In the genomic region with DNA sequence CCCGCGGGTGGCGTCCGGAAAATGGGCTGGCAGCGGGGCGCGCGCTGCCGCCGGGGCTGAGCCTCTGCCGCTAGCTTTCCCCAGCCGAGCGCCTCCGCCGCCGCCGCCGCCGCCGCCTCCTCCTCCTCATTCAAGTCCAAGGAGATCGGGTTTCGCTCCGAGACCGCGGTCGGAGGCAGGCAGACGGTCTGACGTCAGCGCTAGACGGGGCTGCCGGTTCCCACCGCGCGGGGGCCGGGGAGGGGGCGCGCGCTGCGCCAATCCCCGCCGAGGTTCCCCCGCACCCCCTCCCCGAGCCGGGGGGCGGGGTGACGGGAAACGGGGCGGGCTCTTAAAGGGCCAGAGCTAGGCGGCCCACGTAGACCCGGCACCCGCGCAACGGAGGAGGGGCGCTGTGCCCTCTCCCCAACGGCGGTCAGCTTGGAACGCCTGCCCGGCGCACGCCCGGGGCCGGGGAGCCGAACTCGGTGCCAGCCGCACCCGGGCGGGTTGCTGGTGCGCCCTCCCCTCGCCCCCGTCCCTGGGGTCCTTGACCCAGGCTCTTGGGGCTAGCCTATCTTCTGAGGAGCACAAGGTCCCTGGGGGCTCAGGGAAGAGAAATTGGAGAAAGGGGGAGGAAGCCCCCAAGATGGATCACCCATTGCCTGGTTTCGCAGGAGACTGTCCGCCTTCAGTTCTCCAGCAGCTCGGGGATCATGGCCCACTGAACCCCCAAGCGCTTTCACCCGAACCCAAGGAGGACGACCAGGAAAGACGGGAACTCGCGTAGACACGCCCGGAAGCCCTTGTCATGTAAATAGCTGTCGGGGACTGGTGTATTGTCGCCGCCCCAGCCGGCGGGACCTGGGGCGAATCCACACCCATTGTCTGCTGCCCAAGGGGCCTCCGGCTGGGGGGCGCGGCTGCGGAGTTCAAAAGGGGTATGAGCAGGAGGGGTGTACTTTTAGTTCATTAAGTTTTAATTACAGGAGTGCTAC, we compare ENCODE assay signal across 8 cellular contexts. TPM values are rescaled to one million over a fixed set of nuclear protein-coding genes. Genes with fewer than 3 reads are reported as not detected.
DNase-seq lines count a peak whose midpoint lies in the region; ATAC-seq, FAIRE-seq and TF ChIP-seq lines count a peak whose summit lies in the region.

A gene with protein sequence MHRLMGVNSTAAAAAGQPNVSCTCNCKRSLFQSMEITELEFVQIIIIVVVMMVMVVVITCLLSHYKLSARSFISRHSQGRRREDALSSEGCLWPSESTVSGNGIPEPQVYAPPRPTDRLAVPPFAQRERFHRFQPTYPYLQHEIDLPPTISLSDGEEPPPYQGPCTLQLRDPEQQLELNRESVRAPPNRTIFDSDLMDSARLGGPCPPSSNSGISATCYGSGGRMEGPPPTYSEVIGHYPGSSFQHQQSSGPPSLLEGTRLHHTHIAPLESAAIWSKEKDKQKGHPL (minus strand): TSS at position 193 of the 977 bp plus-strand sequence. CDS start 433 bp downstream, outside the sequence.

- TF ChIP-seq POLR2A in HepG2 (IDR thresholded peaks at IDR 0.05; ENCODE audit: insufficient read depth in 1 of 2, low read depth in 2 of 2, low read length in 2 of 2): no peak

- CTCF ChIA-PET in activated CD4-positive, alpha-beta memory T cell treated with anti-CD3 and anti-CD28 coated beads for 36 hours (lab: Charles Lee): interaction anchor here (1.5 to 2.7 kb wide), 3 partner anchors 9 to 90 kb away, joined by 4 to 15 read pairs (median 5); partner anchors contain the start of gene ZBP1
- CTCF ChIA-PET in HepG2 (lab: Yijun Ruan, JAX; ENCODE audit: low intra/inter-chr PET ratio, low total read pairs): no interaction called here

- intact Hi-C loops in activated CD4-positive, alpha-beta memory T cell treated with anti-CD3 and anti-CD28 coated beads for 36 hours (cut with micrococcal nuclease): loop anchor here (1.0 to 2.0 kb wide), 3 partner anchors 8 to 91 kb away; no protein-coding TSS in a partner anchor
- intact Hi-C loops in HepG2 (cut with micrococcal nuclease; ENCODE audit: unreplicated experiment): no loop called here

- H3K9me3 ChIP-seq in HepG2 (ENCODE audit: low read length): no peaks in the 10 kb centered on the region

- TF ChIP-seq CTCF in HepG2 (CRISPR knock-in tag; IDR thresholded peaks at IDR 0.05): no peak

- in situ Hi-C loops in HepG2 (cut with HindIII; ENCODE audit: extremely low pct_ligation_motif_present, low pct_unique_long_range_greater_than_20kb): no loop called here

- peak; percentile 84 for ATAC-seq in GM18867 (IDR thresholded peaks at IDR 0.05; ENCODE audit: unreplicated experiment)
- peak; percentile 75 for ATAC-seq in HG03159 (IDR thresholded peaks at IDR 0.05; ENCODE audit: unreplicated experiment)
- ATAC-seq in HepG2: peak; percentile 28

- H3K27ac Mint-ChIP-seq in activated CD4-positive, alpha-beta memory T cell treated with anti-CD3 and anti-CD28 coated beads for 36 hours: peak within 1 kb of the TSS; percentile 69

- no peaks in the 10 kb centered on the region for H3K79me2 ChIP-seq in HepG2 (ENCODE audit: insufficient read depth, low read length)

- BruUV-seq in HepG2 (replicated peaks; lab: Mats Ljungman, UMichigan): no TSS peak

- H3K27ac ChIP-seq in HepG2 (ENCODE audit: extremely low read length, insufficient read depth, low read length): no peak within 1 kb of the TSS

- no peaks in the 10 kb centered on the region for H3K36me3 ChIP-seq in HepG2 (replicated peaks in 1 of 2; ENCODE audit: control insufficient read depth in 1 of 2, insufficient read depth in 2 of 2, low read length in 2 of 2)

- peaks cover 6% of the 10 kb centered on the region for H3K27me3 Mint-ChIP-seq in activated CD4-positive, alpha-beta memory T cell treated with anti-CD3 and anti-CD28 coated beads for 36 hours

- peaks cover 21 to 79% of the 10 kb centered on the region in 2 experiments for H3K27me3 ChIP-seq in HepG2 (ENCODE audit: control insufficient read depth in 1 of 2, insufficient read depth in 2 of 2, low read length in 2 of 2)

- no peak for TF ChIP-seq RAD21 in HepG2 (CRISPR knock-in tag; IDR thresholded peaks at IDR 0.05)

- no peak for FAIRE-seq in HepG2 (lab: Jason Lieb, UNC)

- H3K36me3 Mint-ChIP-seq in activated CD4-positive, alpha-beta memory T cell treated with anti-CD3 and anti-CD28 coated beads for 36 hours: no peaks in the 10 kb centered on the region

- no peak within 1 kb of the TSS for H2AFZ ChIP-seq in HepG2 (ENCODE audit: low read length)

- no peaks in the 10 kb centered on the region for H3K4me1 ChIP-seq in HepG2 (ENCODE audit: insufficient read depth, low read length)

- peak within 1 kb of the TSS in 2 of 3 experiments; percentile 21 to 37; a peak in 4 of 6 replicates for H3K4me3 ChIP-seq in HepG2 (replicated peaks in 1 of 3; ENCODE audit: insufficient read depth in 1 of 3, low read depth in 2 of 3, low read length in 3 of 3)

- peaks cover 4% of the 10 kb centered on the region; the same call in 1 of the 2 replicates for H4K20me1 ChIP-seq in HepG2 (ENCODE audit: insufficient read depth, low read length)

- TF ChIP-seq EP300 in HepG2 (IDR thresholded peaks at IDR 0.05; ENCODE audit: low read depth in 2 of 2, low read length in 2 of 2) (no peak), HepG2 (CRISPR knock-in tag; IDR thresholded peaks at IDR 0.05; ENCODE audit: borderline replicate concordance) (no peak)

- no peak within 1 kb of the TSS for H3K9ac ChIP-seq in HepG2 (ENCODE audit: insufficient read depth, low read depth, low read length)

- no peaks in the 10 kb centered on the region for H3K9me3 Mint-ChIP-seq in activated CD4-positive, alpha-beta memory T cell treated with anti-CD3 and anti-CD28 coated beads for 36 hours

- 0 out of 2 replicates have a peak within 1 kb of the TSS, but pooled peaks have one; percentile 34 for H3K4me2 ChIP-seq in HepG2 (ENCODE audit: low read depth, low read length)

- DNase-seq in 8988T (peak; percentile 96), NCI-H446 (lab: John Stamatoyannopoulos, UW) (peak; percentile 90 to 96), dermis microvascular lymphatic vessel endothelial cell (ENCODE audit: low read depth in 2 of 2) (peak; percentile 9 to 96), HepG2 (ENCODE audit: low spot score) (peak; percentile 17)
- peak; percentile 93 for DNase-seq in activated CD4-positive, alpha-beta memory T cell treated with anti-CD3 and anti-CD28 coated beads for 36 hours
- peak; percentile 92 to 93 for DNase-seq in stimulated activated CD4-positive, alpha-beta T cell treated with anti-CD3 and anti-CD28 coated beads, Interleukin-2, amount 100 ng/mL, for 24 hours

- peak within 1 kb of the TSS; percentile 78 for H3K4me3 Mint-ChIP-seq in activated CD4-positive, alpha-beta memory T cell treated with anti-CD3 and anti-CD28 coated beads for 36 hours

- 26% methylated on average over 63 of the region's 92 CpGs for WGBS in HepG2 (ENCODE audit: low lambda C conversion rate)

- POLR2A ChIA-PET in activated CD4-positive, alpha-beta memory T cell treated with anti-CD3 and anti-CD28 coated beads for 36 hours (lab: Charles Lee): interaction anchor here (1.0 to 1.9 kb wide), 6 partner anchors 12 to 941 kb away, joined by 3 to 11 read pairs (median 4); partner anchors contain the start of genes STX16 and ZBP1
- POLR2A ChIA-PET in HepG2 (lab: Yijun Ruan, JAX): no interaction called here

- H3K4me1 Mint-ChIP-seq in activated CD4-positive, alpha-beta memory T cell treated with anti-CD3 and anti-CD28 coated beads for 36 hours (ENCODE audit: low read depth): peaks cover 21% of the 10 kb centered on the region

TF ChIP-seq in HepG2, 621 proteins besides CTCF, POLR2A, EP300 and RAD21 (continues in another document):
- peak; percentile 67 for TF ChIP-seq CREB1 (IDR thresholded peaks at IDR 0.05)
- TF ChIP-seq CREB1 (CRISPR knock-in tag; IDR thresholded peaks at IDR 0.05): no peak
- peak; percentile 99 for TF ChIP-seq ZFP91 (CRISPR knock-in tag; IDR thresholded peaks at IDR 0.05; ENCODE audit: borderline replicate concordance)

RNA-seq across cellular contexts. Expression of the gene that starts here (rescaled TPM):
- total RNA-seq in activated CD4-positive, alpha-beta memory T cell treated with anti-CD3 and anti-CD28 coated beads for 36 hours: 1 to 10 TPM; 2.5 to 3.0 TPM
- total RNA-seq in dermis microvascular lymphatic vessel endothelial cell: 0.51 and 1.1 TPM in 2 replicates
- total RNA-seq in HepG2 (2016; rRNA removed; fragmentation: Illumina TruSeq; extraction: Trizol): not detected in 2 replicates
- not detected in 2 replicates for total RNA-seq in HepG2 (2016; cell fraction: cytosol; rRNA removed; fragmentation: Illumina TruSeq; extraction: Trizol; ENCODE audit: low read depth)
- not detected in 2 replicates for total RNA-seq in HepG2 (2016; cell fraction: insoluble cytoplasmic fraction; rRNA removed; fragmentation: Illumina TruSeq; extraction: Trizol)
- 0.31 TPM in 1 of 2 replicates, not detected in the other for total RNA-seq in HepG2 (2016; cell fraction: membrane; rRNA removed; fragmentation: Illumina TruSeq; extraction: Trizol)
- not detected in 2 replicates for total RNA-seq in HepG2 (2016; cell fraction: nucleus; rRNA removed; fragmentation: Illumina TruSeq; extraction: Trizol)
- 0.08 TPM in 1 of 2 replicates, not detected in the other for polyA plus RNA-seq in HepG2 (2011; rRNA removed)
- 0.03 TPM in 1 of 2 replicates, not detected in the other for polyA plus RNA-seq in HepG2 (2011; cell fraction: cytosol; rRNA removed)
- polyA plus RNA-seq in HepG2 (2011; cell fraction: nucleus; rRNA removed): 0.12 and 0.16 TPM in 2 replicates
- polyA plus RNA-seq in HepG2 (2012): not detected in 2 replicates
- polyA plus RNA-seq in HepG2 (2016; cell fraction: cytosol; fragmentation: Illumina TruSeq; extraction: Trizol; ENCODE audit: low read depth): not detected in 2 replicates
- polyA plus RNA-seq in HepG2 (2016; cell fraction: insoluble cytoplasmic fraction; fragmentation: Illumina TruSeq; extraction: Trizol; ENCODE audit: low read depth): not detected in 2 replicates
- 0.15 TPM in 1 of 2 replicates, not detected in the other for polyA plus RNA-seq in HepG2 (2016; cell fraction: membrane; fragmentation: Illumina TruSeq; extraction: Trizol; ENCODE audit: low read depth)
- not detected in 2 replicates for polyA plus RNA-seq in HepG2 (2016; cell fraction: nucleus; fragmentation: Illumina TruSeq; extraction: Trizol; ENCODE audit: insufficient read depth, low read depth)
- polyA minus RNA-seq in HepG2 (2011; rRNA and poly(A)+ RNA removed; ENCODE audit: low replicate concordance): 0.20 and 7.8 TPM in 2 replicates
- polyA minus RNA-seq in HepG2 (2011; cell fraction: cytosol; rRNA and poly(A)+ RNA removed): 0.53 TPM in 1 of 2 replicates, not detected in the other
- polyA minus RNA-seq in HepG2 (2011; cell fraction: nucleus; rRNA and poly(A)+ RNA removed): 0.39 TPM in 1 of 2 replicates, not detected in the other

Comparison
In these comparisons a context has a peak if more than half of its experiments do, and no peak if none do; other contexts are left out.
1. DNase-seq: peak in every context shown above with its lines; median percentile 96 in 8988T; 93 in NCI-H446; 93 in activated CD4-positive, alpha-beta memory T cell treated with anti-CD3 and anti-CD28 coated beads for 36 hours; 92 in stimulated activated CD4-positive, alpha-beta T cell treated with anti-CD3 and anti-CD28 coated beads, Interleukin-2, amount 100 ng/mL, for 24 hours; 52 in dermis microvascular lymphatic vessel endothelial cell; 17 in HepG2.
2. ATAC-seq: peak in every context shown above with its lines; median percentile 84 in GM18867; 75 in HG03159; 28 in HepG2.